10 cellular contexts compared by ENCODE assay signal in genomic region chr6:33983109-33983475, GRCh38.
DNase-seq lines count a peak whose midpoint lies in the region; ATAC-seq and TF ChIP-seq lines count a peak whose summit lies in the region.
"Had no signal": no experiment of that assay in that cellular context is flagged by ENCODE, and none has a peak within 500 bp of the region (broad histone marks: within the 10 kb centered on the region; RNA-seq: fewer than 3 reads in every experiment).

No MANE protein-coding gene starts in this region.

- H3K27ac ChIP-seq in colonic mucosa: peak overlapping the region; percentile 61

- H3K4me3 ChIP-seq in MG63 (no peak overlapping the region), colonic mucosa (no peak overlapping the region)

- H3K4me1 Mint-ChIP-seq in Calu3 (ENCODE audit: low read depth, unreplicated experiment): no peaks in the 10 kb centered on the region
- peaks cover 8 to 9% of the 10 kb centered on the region in 2 donors for H3K4me1 Mint-ChIP-seq in natural killer cell treated with Interleukin-12 subunit alpha and Interleukin-12 subunit beta and Interleukin-15 and Interleukin-18, amount 100 ng/mL, for 72 hours (ENCODE audit: low read depth in 2 of 2)

- no peaks in the 10 kb centered on the region for H3K36me3 ChIP-seq in MG63
- no peaks in the 10 kb centered on the region for H3K36me3 ChIP-seq in colonic mucosa

- ATAC-seq in natural killer cell treated with Interleukin-12 subunit alpha and Interleukin-12 subunit beta and Interleukin-15 and Interleukin-18, amount 100 ng/mL, for 72 hours: peak in 1 of 2 donors; percentile 55
- ATAC-seq in GM19035 (IDR thresholded peaks at IDR 0.05; ENCODE audit: unreplicated experiment) (no peak), GM21619 (IDR thresholded peaks at IDR 0.05; ENCODE audit: unreplicated experiment) (no peak)
- ATAC-seq: stimulated activated naive B cell treated with anti-CD40 and anti-IgM and Interleukin-4, amounts not matched to agents 10 μg/mL and 1 μg/mL and 100 μg/mL, for 72 hours had no signal

- in situ Hi-C loops in GM13976 (cut with MboI; ENCODE audit: low sequenced_read_pairs, unreplicated experiment): no loop called here

- intact Hi-C loops in Calu3 (cut with micrococcal nuclease; ENCODE audit: unreplicated experiment): no loop called here
- intact Hi-C loops in colonic mucosa (cut with DNase I): no loop called here

- TF ChIP-seq CTCF in Calu3 (IDR thresholded peaks at IDR 0.05; ENCODE audit: unreplicated experiment): no peak
- TF ChIP-seq CTCF in colonic mucosa (IDR thresholded peaks at IDR 0.05): no peak
- no peak for TF ChIP-seq CTCF in GM13976 (IDR thresholded peaks at IDR 0.05; ENCODE audit: borderline replicate concordance, control extremely low read depth, extremely low read depth, insufficient read depth, missing control alignments)

- no peaks in the 10 kb centered on the region for H3K9me3 Mint-ChIP-seq in Calu3 (ENCODE audit: low read depth, unreplicated experiment)
- no peaks in the 10 kb centered on the region for H3K9me3 Mint-ChIP-seq in natural killer cell treated with Interleukin-12 subunit alpha and Interleukin-12 subunit beta and Interleukin-15 and Interleukin-18, amount 100 ng/mL, for 72 hours
- H3K9me3 Mint-ChIP-seq: activated naive CD4-positive, alpha-beta T cell treated with anti-CD3 and anti-CD28 coated beads, Interleukin-2, amount 50 U/mL, for 24 hours; stimulated activated naive B cell treated with anti-CD40 and anti-IgM and Interleukin-4, amounts not matched to agents 10 μg/mL and 1 μg/mL and 100 μg/mL, for 72 hours had no signal

- H3K27me3 Mint-ChIP-seq in Calu3 (ENCODE audit: unreplicated experiment): peaks cover 77% of the 10 kb centered on the region
- peaks cover 0 to 16% of the 10 kb centered on the region in 2 donors for H3K27me3 Mint-ChIP-seq in natural killer cell treated with Interleukin-12 subunit alpha and Interleukin-12 subunit beta and Interleukin-15 and Interleukin-18, amount 100 ng/mL, for 72 hours
- H3K27me3 Mint-ChIP-seq: activated naive CD4-positive, alpha-beta T cell treated with anti-CD3 and anti-CD28 coated beads, Interleukin-2, amount 50 U/mL, for 24 hours had no signal

- no peak overlapping the region for H3K27ac Mint-ChIP-seq in Calu3 (ENCODE audit: unreplicated experiment)
- H3K27ac Mint-ChIP-seq in natural killer cell treated with Interleukin-12 subunit alpha and Interleukin-12 subunit beta and Interleukin-15 and Interleukin-18, amount 100 ng/mL, for 72 hours: no peak overlapping the region
- H3K27ac Mint-ChIP-seq: activated naive CD4-positive, alpha-beta T cell treated with anti-CD3 and anti-CD28 coated beads, Interleukin-2, amount 50 U/mL, for 24 hours; stimulated activated naive B cell treated with anti-CD40 and anti-IgM and Interleukin-4, amounts not matched to agents 10 μg/mL and 1 μg/mL and 100 μg/mL, for 72 hours had no signal

- no peaks in the 10 kb centered on the region for H3K4me1 ChIP-seq in colonic mucosa

- CTCF ChIA-PET in Calu3 (lab: Charles Lee): interaction anchor here (0.6 to 1.1 kb wide), 4 partner anchors 44 to 1027 kb away, joined by 3 to 5 read pairs (median 4); partner anchors contain the start of gene UQCC2

- H3K9me3 ChIP-seq in MG63 (no peaks in the 10 kb centered on the region), colonic mucosa (no peaks in the 10 kb centered on the region)

- no peaks in the 10 kb centered on the region for H3K36me3 Mint-ChIP-seq in Calu3 (ENCODE audit: insufficient read depth, unreplicated experiment)
- no peaks in the 10 kb centered on the region for H3K36me3 Mint-ChIP-seq in natural killer cell treated with Interleukin-12 subunit alpha and Interleukin-12 subunit beta and Interleukin-15 and Interleukin-18, amount 100 ng/mL, for 72 hours
- H3K36me3 Mint-ChIP-seq: activated naive CD4-positive, alpha-beta T cell treated with anti-CD3 and anti-CD28 coated beads, Interleukin-2, amount 50 U/mL, for 24 hours; stimulated activated naive B cell treated with anti-CD40 and anti-IgM and Interleukin-4, amounts not matched to agents 10 μg/mL and 1 μg/mL and 100 μg/mL, for 72 hours had no signal

- H3K4me3 Mint-ChIP-seq in Calu3 (ENCODE audit: low read depth, unreplicated experiment): no peak overlapping the region
- H3K4me3 Mint-ChIP-seq in natural killer cell treated with Interleukin-12 subunit alpha and Interleukin-12 subunit beta and Interleukin-15 and Interleukin-18, amount 100 ng/mL, for 72 hours: peak overlapping the region; percentile 30
- H3K4me3 Mint-ChIP-seq: activated naive CD4-positive, alpha-beta T cell treated with anti-CD3 and anti-CD28 coated beads, Interleukin-2, amount 50 U/mL, for 24 hours; stimulated activated naive B cell treated with anti-CD40 and anti-IgM and Interleukin-4, amounts not matched to agents 10 μg/mL and 1 μg/mL and 100 μg/mL, for 72 hours had no signal

- no TSS peak for BruUV-seq in Calu3 (replicated peaks; lab: Mats Ljungman, UMichigan)

- H3K9ac ChIP-seq in colonic mucosa (ENCODE audit: low read depth in 2 of 2, low read length in 2 of 2): peak overlapping the region in 1 of 2 donors; percentile 30

- no peaks in the 10 kb centered on the region for H3K27me3 ChIP-seq in MG63
- no peaks in the 10 kb centered on the region for H3K27me3 ChIP-seq in colonic mucosa

- peak; percentile 65 for DNase-seq in Calu3
- peak; percentile 46 for DNase-seq in MG63
- DNase-seq in colonic mucosa: peak; percentile 88
- peak; percentile 25 for DNase-seq in natural killer cell treated with Interleukin-12 subunit alpha and Interleukin-12 subunit beta and Interleukin-15 and Interleukin-18, amount 100 ng/mL, for 72 hours (ENCODE audit: low spot score)
- DNase-seq in GM13976 (ENCODE audit: low spot score): no peak
- DNase-seq in activated naive CD4-positive, alpha-beta T cell treated with Interleukin-2 at 50 U/mL for 16 hours: no peak
- DNase-seq: stimulated activated naive B cell treated with anti-CD40 and anti-IgM and Interleukin-4, amounts not matched to agents 10 μg/mL and 1 μg/mL and 100 μg/mL, for 72 hours had no signal

Comparison
In these comparisons a context has a peak if more than half of its experiments do, and no peak if none do; other contexts are left out.
1. DNase-seq: peak in Calu3 (single experiment), MG63 (single experiment), colonic mucosa (single experiment) and natural killer cell treated with Interleukin-12 subunit alpha and Interleukin-12 subunit beta and Interleukin-15 and Interleukin-18, amount 100 ng/mL, for 72 hours (single experiment); none in GM13976 (single experiment) and activated naive CD4-positive, alpha-beta T cell treated with Interleukin-2 at 50 U/mL for 16 hours (single experiment).